ENCODE assay signal across 1 cellular context in the genomic region with DNA sequence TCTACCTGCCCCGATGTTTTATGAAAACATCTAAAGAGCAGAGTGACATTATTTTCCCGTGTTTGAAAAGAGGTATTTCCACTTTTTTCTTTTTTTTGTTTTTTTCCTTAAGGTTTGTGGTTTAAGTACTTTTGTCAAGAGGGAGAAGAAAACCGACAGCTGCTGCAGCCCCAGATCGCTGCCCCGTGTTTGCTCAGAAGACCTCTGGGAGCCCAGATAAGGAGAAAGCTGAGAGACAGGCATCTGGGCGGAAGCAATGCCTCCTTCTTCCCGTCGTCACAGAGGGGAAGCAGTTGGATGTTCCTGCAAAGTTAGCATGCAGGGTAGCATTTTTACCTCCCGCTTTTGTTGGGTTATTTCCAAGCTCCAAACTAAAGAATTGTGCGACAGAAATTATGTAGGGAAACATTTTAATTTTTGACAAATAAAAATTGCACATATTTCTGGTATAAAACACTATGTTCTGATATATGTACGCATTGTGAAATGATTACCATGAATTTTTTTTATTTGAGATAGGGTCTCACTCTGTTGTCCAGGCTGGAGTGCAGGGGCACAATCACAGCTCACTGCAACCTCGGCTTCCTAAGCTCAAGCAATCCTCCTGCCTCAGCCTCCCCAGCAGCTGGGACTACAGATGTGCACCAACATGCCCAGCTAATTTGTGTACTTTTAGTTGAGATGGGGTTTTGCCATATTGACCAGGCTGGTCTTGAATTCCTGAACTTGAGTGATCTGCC.
TF ChIP-seq lines count a peak whose summit lies in the region.

No MANE protein-coding gene starts in this region.

TF ChIP-seq in K562, 482 proteins besides CTCF, POLR2A, EP300 and RAD21 (continued from another document and continues in another):
- TF ChIP-seq, protein P1, sequence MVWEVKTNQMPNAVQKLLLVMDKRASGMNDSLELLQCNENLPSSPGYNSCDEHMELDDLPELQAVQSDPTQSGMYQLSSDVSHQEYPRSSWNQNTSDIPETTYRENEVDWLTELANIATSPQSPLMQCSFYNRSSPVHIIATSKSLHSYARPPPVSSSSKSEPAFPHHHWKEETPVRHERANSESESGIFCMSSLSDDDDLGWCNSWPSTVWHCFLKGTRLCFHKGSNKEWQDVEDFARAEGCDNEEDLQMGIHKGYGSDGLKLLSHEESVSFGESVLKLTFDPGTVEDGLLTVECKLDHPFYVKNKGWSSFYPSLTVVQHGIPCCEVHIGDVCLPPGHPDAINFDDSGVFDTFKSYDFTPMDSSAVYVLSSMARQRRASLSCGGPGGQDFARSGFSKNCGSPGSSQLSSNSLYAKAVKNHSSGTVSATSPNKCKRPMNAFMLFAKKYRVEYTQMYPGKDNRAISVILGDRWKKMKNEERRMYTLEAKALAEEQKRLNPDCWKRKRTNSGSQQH (CRISPR knock-in tag; IDR thresholded peaks at IDR 0.05), result 0 out of 2 replicates have a peak, but pooled peaks have one; percentile 48
- peak; percentile 74 for TF ChIP-seq CREM (IDR thresholded peaks at IDR 0.05; ENCODE audit: low read depth)
- no peak; the same call in 1 of the 2 replicates for TF ChIP-seq ZNF766 (CRISPR knock-in tag; conservative IDR thresholded peaks at IDR 0.05)
- TF ChIP-seq WHSC1 (IDR thresholded peaks at IDR 0.05; ENCODE audit: low read length), result no peak
- TF ChIP-seq ZNF311 (CRISPR knock-in tag; IDR thresholded peaks at IDR 0.05), result no peak
- TF ChIP-seq MCM7 (IDR thresholded peaks at IDR 0.05), result no peak
- no peak for TF ChIP-seq ZNF133 (CRISPR knock-in tag; IDR thresholded peaks at IDR 0.05)
- TF ChIP-seq HDAC3 (IDR thresholded peaks at IDR 0.05; ENCODE audit: borderline replicate concordance, partially characterized antibody), result peak; percentile 74
- 0 out of 2 replicates have a peak, but pooled peaks have one; percentile 55 for TF ChIP-seq ZNF584 (CRISPR knock-in tag; IDR thresholded peaks at IDR 0.05; ENCODE audit: low read depth)
- TF ChIP-seq NFXL1 (CRISPR knock-in tag; IDR thresholded peaks at IDR 0.05), result no peak
- TF ChIP-seq, protein P2, sequence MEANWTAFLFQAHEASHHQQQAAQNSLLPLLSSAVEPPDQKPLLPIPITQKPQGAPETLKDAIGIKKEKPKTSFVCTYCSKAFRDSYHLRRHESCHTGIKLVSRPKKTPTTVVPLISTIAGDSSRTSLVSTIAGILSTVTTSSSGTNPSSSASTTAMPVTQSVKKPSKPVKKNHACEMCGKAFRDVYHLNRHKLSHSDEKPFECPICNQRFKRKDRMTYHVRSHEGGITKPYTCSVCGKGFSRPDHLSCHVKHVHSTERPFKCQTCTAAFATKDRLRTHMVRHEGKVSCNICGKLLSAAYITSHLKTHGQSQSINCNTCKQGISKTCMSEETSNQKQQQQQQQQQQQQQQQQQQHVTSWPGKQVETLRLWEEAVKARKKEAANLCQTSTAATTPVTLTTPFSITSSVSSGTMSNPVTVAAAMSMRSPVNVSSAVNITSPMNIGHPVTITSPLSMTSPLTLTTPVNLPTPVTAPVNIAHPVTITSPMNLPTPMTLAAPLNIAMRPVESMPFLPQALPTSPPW (CRISPR knock-in tag; IDR thresholded peaks at IDR 0.05), result peak; percentile 56
- 0 out of 2 replicates have a peak, but pooled peaks have one; percentile 53 for TF ChIP-seq MTA1 (IDR thresholded peaks at IDR 0.05; ENCODE audit: borderline replicate concordance)
- peak; percentile 98 for TF ChIP-seq TEAD4 (IDR thresholded peaks at IDR 0.05; ENCODE audit: low read length)
- no peak for TF ChIP-seq TEAD4 (CRISPR knock-in tag; IDR thresholded peaks at IDR 0.05; ENCODE audit: borderline replicate concordance)
- TF ChIP-seq SMAD4 (CRISPR knock-in tag; conservative IDR thresholded peaks at IDR 0.05), result peak; percentile 77
- no peak for TF ChIP-seq ZNF512 (tag; IDR thresholded peaks at IDR 0.05)
- no peak for TF ChIP-seq ZC3H8 (IDR thresholded peaks at IDR 0.05)
- TF ChIP-seq HDAC2 (IDR thresholded peaks at IDR 0.05), result peak; percentile 85; the same call in 1 of the 2 replicates
- TF ChIP-seq SREBF2 (CRISPR knock-in tag; IDR thresholded peaks at IDR 0.05), result no peak
- TF ChIP-seq, protein P3, sequence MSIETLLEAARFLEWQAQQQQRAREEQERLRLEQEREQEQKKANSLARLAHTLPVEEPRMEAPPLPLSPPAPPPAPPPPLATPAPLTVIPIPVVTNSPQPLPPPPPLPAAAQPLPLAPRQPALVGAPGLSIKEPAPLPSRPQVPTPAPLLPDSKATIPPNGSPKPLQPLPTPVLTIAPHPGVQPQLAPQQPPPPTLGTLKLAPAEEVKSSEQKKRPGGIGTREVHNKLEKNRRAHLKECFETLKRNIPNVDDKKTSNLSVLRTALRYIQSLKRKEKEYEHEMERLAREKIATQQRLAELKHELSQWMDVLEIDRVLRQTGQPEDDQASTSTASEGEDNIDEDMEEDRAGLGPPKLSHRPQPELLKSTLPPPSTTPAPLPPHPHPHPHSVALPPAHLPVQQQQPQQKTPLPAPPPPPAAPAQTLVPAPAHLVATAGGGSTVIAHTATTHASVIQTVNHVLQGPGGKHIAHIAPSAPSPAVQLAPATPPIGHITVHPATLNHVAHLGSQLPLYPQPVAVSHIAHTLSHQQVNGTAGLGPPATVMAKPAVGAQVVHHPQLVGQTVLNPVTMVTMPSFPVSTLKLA (conservative IDR thresholded peaks at IDR 0.05), result peak in 1 of 2 experiments; percentile 41; a peak in 1 of 4 replicates
- no peak for TF ChIP-seq EWSR1 (IDR thresholded peaks at IDR 0.05; ENCODE audit: borderline replicate concordance, low read depth, partially characterized antibody)
- peak; percentile 44 to 65; a peak in 1 of 4 replicates for TF ChIP-seq ARNT (IDR thresholded peaks at IDR 0.05)
- TF ChIP-seq, protein P4, sequence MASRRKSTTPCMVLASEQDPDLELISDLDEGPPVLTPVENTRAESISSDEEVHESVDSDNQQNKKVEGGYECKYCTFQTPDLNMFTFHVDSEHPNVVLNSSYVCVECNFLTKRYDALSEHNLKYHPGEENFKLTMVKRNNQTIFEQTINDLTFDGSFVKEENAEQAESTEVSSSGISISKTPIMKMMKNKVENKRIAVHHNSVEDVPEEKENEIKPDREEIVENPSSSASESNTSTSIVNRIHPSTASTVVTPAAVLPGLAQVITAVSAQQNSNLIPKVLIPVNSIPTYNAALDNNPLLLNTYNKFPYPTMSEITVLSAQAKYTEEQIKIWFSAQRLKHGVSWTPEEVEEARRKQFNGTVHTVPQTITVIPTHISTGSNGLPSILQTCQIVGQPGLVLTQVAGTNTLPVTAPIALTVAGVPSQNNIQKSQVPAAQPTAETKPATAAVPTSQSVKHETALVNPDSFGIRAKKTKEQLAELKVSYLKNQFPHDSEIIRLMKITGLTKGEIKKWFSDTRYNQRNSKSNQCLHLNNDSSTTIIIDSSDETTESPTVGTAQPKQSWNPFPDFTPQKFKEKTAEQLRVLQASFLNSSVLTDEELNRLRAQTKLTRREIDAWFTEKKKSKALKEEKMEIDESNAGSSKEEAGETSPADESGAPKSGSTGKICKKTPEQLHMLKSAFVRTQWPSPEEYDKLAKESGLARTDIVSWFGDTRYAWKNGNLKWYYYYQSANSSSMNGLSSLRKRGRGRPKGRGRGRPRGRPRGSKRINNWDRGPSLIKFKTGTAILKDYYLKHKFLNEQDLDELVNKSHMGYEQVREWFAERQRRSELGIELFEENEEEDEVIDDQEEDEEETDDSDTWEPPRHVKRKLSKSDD (conservative IDR thresholded peaks at IDR 0.05; ENCODE audit: low read length), result no peak
- peak; percentile 95 for TF ChIP-seq MTA2 (IDR thresholded peaks at IDR 0.05; ENCODE audit: low read depth)
- no peak for TF ChIP-seq ELF4 (CRISPR knock-in tag; IDR thresholded peaks at IDR 0.05)
- peak; percentile 58 for TF ChIP-seq JUND (IDR thresholded peaks at IDR 0.05; ENCODE audit: borderline replicate concordance, low read depth, low read length)
- TF ChIP-seq JUND (tag; IDR thresholded peaks at IDR 0.05; ENCODE audit: borderline replicate concordance, low read depth, low read length), result no peak; the same call in 2 of the 3 replicates
- TF ChIP-seq ZBED1 (IDR thresholded peaks at IDR 0.05), result peak; percentile 64; the same call in 1 of the 2 replicates
- TF ChIP-seq SRSF1 (IDR thresholded peaks at IDR 0.05; ENCODE audit: low read depth, low read length), result no peak
- TF ChIP-seq SIN3B (IDR thresholded peaks at IDR 0.05; ENCODE audit: low read depth), result no peak
- TF ChIP-seq HNRNPH1 (optimal IDR thresholded peaks at IDR 0.05; ENCODE audit: low read depth, low read length), result no peak
- peak; percentile 90; the same call in 1 of the 2 replicates for TF ChIP-seq CC2D1A (IDR thresholded peaks at IDR 0.05)
- TF ChIP-seq ZNF79 (CRISPR knock-in tag; IDR thresholded peaks at IDR 0.05; ENCODE audit: low read depth), result no peak
- TF ChIP-seq, protein P5, sequence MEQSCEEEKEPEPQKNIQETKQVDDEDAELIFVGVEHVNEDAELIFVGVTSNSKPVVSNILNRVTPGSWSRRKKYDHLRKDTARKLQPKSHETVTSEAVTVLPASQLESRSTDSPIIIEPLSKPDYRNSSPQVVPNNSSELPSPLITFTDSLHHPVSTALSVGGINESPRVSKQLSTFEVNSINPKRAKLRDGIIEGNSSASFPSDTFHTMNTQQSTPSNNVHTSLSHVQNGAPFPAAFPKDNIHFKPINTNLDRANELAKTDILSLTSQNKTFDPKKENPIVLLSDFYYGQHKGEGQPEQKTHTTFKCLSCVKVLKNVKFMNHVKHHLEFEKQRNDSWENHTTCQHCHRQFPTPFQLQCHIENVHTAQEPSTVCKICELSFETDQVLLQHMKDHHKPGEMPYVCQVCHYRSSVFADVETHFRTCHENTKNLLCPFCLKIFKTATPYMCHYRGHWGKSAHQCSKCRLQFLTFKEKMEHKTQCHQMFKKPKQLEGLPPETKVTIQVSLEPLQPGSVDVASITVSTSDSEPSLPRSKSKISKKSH (CRISPR knock-in tag; IDR thresholded peaks at IDR 0.05), result no peak
- TF ChIP-seq ZKSCAN1 (IDR thresholded peaks at IDR 0.05; ENCODE audit: low read depth, low read length), result 0 out of 2 replicates have a peak, but pooled peaks have one; percentile 19
- peak in 1 of 2 experiments; percentile 47; a peak in 2 of 4 replicates for TF ChIP-seq TBL1XR1 (IDR thresholded peaks at IDR 0.05; ENCODE audit: low read length in 2 of 2)
- no peak for TF ChIP-seq ZNF586 (CRISPR knock-in tag; conservative IDR thresholded peaks at IDR 0.05)
- TF ChIP-seq ZBTB49 (CRISPR knock-in tag; IDR thresholded peaks at IDR 0.05; ENCODE audit: borderline replicate concordance), result no peak
- no peak for TF ChIP-seq ZBTB9 (CRISPR knock-in tag; IDR thresholded peaks at IDR 0.05)
- TF ChIP-seq TCF3 (CRISPR knock-in tag; IDR thresholded peaks at IDR 0.05), result peak; percentile 90
- TF ChIP-seq ZMIZ1 (IDR thresholded peaks at IDR 0.05; ENCODE audit: low read depth in 2 of 2, low read length in 2 of 2), result peak in 1 of 2 experiments; percentile 95; a peak in 2 of 4 replicates
